Comparison of ENCODE assay signal across 17 cellular contexts in the genomic region with DNA sequence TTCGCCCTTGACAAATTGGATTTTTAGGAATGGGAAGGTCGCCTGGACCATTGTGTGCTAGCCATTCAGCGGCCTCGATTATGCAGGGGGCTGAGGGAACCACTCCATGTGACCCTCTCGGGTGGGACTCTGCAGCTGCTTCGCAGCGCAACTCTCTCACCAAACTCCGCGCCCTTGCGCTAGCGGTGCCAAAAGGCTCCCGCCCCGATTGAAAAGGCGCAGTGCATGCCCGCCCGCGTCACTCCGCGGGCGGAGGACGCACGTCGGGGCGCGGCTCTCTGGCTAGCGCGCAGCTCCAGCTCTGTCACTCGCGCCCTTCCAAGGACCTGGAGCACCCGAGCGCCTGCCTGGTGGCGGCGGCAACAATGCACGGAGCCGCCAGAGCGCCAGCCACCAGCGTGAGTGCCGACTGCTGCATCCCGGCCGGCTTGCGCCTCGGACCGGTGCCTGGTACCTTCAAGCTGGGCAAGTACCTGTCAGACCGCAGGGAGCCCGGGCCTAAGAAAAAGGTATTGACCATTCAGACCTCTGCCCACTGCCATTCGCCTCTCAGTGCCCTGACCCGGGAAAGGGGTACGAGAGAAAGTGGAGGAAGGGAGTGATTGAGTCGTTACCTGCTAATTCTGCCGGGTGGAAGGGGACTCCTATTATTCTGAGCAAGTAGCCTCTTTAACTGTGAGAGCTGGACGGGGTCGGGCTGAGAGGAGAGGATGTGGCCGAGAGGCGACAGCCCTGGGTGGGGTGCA. TPM values are rescaled to one million over a fixed set of nuclear protein-coding genes. Genes with fewer than 3 reads are reported as not detected.
DNase-seq lines count a peak whose midpoint lies in the region; ATAC-seq and TF ChIP-seq lines count a peak whose summit lies in the region.
"Had no signal": no experiment of that assay in that cellular context is flagged by ENCODE, and none has a peak within 500 bp of the region (broad histone marks: within the 10 kb centered on the region; RNA-seq: fewer than 3 reads in every experiment).

A gene (plus strand): TSS at position 164 of the 746 bp plus-strand sequence. CDS start 202 bp downstream, at position 366.

- no peaks in the 10 kb centered on the region for H3K36me3 ChIP-seq in CD4-positive, CD25-positive, alpha-beta regulatory T cell (ENCODE audit: control insufficient read depth, insufficient read depth, low read length)
- no peaks in the 10 kb centered on the region for H3K36me3 ChIP-seq in gastroesophageal sphincter
- H3K36me3 ChIP-seq: stomach had no signal

- WGBS in gastroesophageal sphincter (ENCODE audit: low coverage in 1 of 2), 2 donors = 3 to 4% methylated on average over 3 to 8 of the region's 54 CpGs

- peaks cover 32% of the 10 kb centered on the region for H3K4me1 ChIP-seq in CD4-positive, CD25-positive, alpha-beta regulatory T cell (ENCODE audit: control insufficient read depth, insufficient read depth, low read length, poor library complexity, severe bottlenecking)
- H3K4me1 ChIP-seq in gastroesophageal sphincter = peaks cover 0 to 57% (median 18%) of the 10 kb centered on the region in 3 donors
- H3K4me1 ChIP-seq: parathyroid adenoma had no signal

- H3K9me3 Mint-ChIP-seq in CD4-positive, CD25-positive, alpha-beta regulatory T cell = peaks cover 0 to 17% (median 1%) of the 10 kb centered on the region in 7 donors
- peaks cover 0 to 24% (median under 1%) of the 10 kb centered on the region in 6 donors for H3K9me3 Mint-ChIP-seq in immature natural killer cell

- H3K27ac Mint-ChIP-seq in CD4-positive, CD25-positive, alpha-beta regulatory T cell = peak within 1 kb of the TSS in 1 of 3 donors; percentile 20
- H3K27ac Mint-ChIP-seq in T-helper 17 cell (peak within 1 kb of the TSS; percentile 75), immature natural killer cell (no peak within 1 kb of the TSS)

- TF ChIP-seq POLR2A in gastroesophageal sphincter (IDR thresholded peaks at IDR 0.05) = no peak

- peaks cover 25 to 49% (median 31%) of the 10 kb centered on the region in 4 donors for H3K4me1 Mint-ChIP-seq in CD4-positive, CD25-positive, alpha-beta regulatory T cell
- peaks cover 28% of the 10 kb centered on the region for H3K4me1 Mint-ChIP-seq in T-helper 17 cell
- H3K4me1 Mint-ChIP-seq in immature natural killer cell = peaks cover 43 to 73% of the 10 kb centered on the region in 2 donors

- H3K4me3 Mint-ChIP-seq in CD4-positive, CD25-positive, alpha-beta regulatory T cell = peak within 1 kb of the TSS in 3 of 4 donors; percentile 21 to 70 (median 40)
- H3K4me3 Mint-ChIP-seq in T-helper 17 cell (peak within 1 kb of the TSS; percentile 39), immature natural killer cell (peak within 1 kb of the TSS in 3 of 5 donors; percentile 49 to 64 (median 52))

- no peaks in the 10 kb centered on the region for H3K36me3 Mint-ChIP-seq in CD4-positive, CD25-positive, alpha-beta regulatory T cell
- H3K36me3 Mint-ChIP-seq in T-helper 17 cell (ENCODE audit: low read depth) (no peaks in the 10 kb centered on the region), immature natural killer cell (peaks cover 0 to 4% (median 0%) of the 10 kb centered on the region in 3 donors)

- peaks cover 3 to 5% of the 10 kb centered on the region in 2 experiments for H3K9me3 ChIP-seq in CD4-positive, CD25-positive, alpha-beta regulatory T cell (ENCODE audit: control insufficient read depth in 2 of 2, low read length in 2 of 2)
- H3K9me3 ChIP-seq in T-helper 17 cell (ENCODE audit: control insufficient read depth, low read length, poor library complexity, severe bottlenecking) (peaks cover 20% of the 10 kb centered on the region), gastroesophageal sphincter (no peaks in the 10 kb centered on the region)
- H3K9me3 ChIP-seq: stomach had no signal

- peak; percentile 23 to 62 for DNase-seq in NCI-H524 (lab: John Stamatoyannopoulos, UW)
- DNase-seq in NCI-H524 treated with DMSO at 0.1 percent for 48 hours (lab: John Stamatoyannopoulos, UW) = no peak
- DNase-seq in CD4-positive, CD25-positive, alpha-beta regulatory T cell = no peak
- DNase-seq in T-helper 17 cell = no peak
- no peak for DNase-seq in immature natural killer cell
- DNase-seq in glomerular visceral epithelial cell (ENCODE audit: extremely low spot score) = no peak
- DNase-seq in Kasumi-1 (lab: John Stamatoyannopoulos, UW) = no peak
- DNase-seq: ACHN; activated gamma-delta T cell treated with Interleukin-2 at 50 U/mL for 16 hours; effector CD8-positive, alpha-beta T cell; foreskin melanocyte; NCI-H226; small intestine; stomach had no signal

- no peak within 1 kb of the TSS for H3K27ac ChIP-seq in CD4-positive, CD25-positive, alpha-beta regulatory T cell (ENCODE audit: insufficient read depth, low read length, poor library complexity, severe bottlenecking)
- H3K27ac ChIP-seq in gastroesophageal sphincter = no peak within 1 kb of the TSS
- H3K27ac ChIP-seq: parathyroid adenoma, stomach had no signal

- no peak within 1 kb of the TSS for H3K4me3 ChIP-seq in CD4-positive, CD25-positive, alpha-beta regulatory T cell (ENCODE audit: low read depth, low read length)
- no peak within 1 kb of the TSS for H3K4me3 ChIP-seq in gastroesophageal sphincter
- H3K4me3 ChIP-seq: stomach had no signal

- no peak for ATAC-seq in CD4-positive, CD25-positive, alpha-beta regulatory T cell (ENCODE audit: low read depth in 2 of 2)
- no peak for ATAC-seq in T-helper 17 cell
- ATAC-seq in gastroesophageal sphincter = no peak

- TF ChIP-seq CTCF in gastroesophageal sphincter (IDR thresholded peaks at IDR 0.05) = no peak

- H3K27me3 Mint-ChIP-seq in CD4-positive, CD25-positive, alpha-beta regulatory T cell = peaks cover 100% of the 10 kb centered on the region
- peaks cover 92% of the 10 kb centered on the region for H3K27me3 Mint-ChIP-seq in T-helper 17 cell
- peaks cover 34 to 65% (median 59%) of the 10 kb centered on the region in 3 donors for H3K27me3 Mint-ChIP-seq in immature natural killer cell (ENCODE audit: low read depth in 3 of 3)

- no peak for TF ChIP-seq EP300 in gastroesophageal sphincter (IDR thresholded peaks at IDR 0.05)

- peaks cover 76% of the 10 kb centered on the region for H3K27me3 ChIP-seq in CD4-positive, CD25-positive, alpha-beta regulatory T cell (ENCODE audit: control insufficient read depth, insufficient read depth, low read length)
- H3K27me3 ChIP-seq in gastroesophageal sphincter = peaks cover 100% of the 10 kb centered on the region

RNA-seq across cellular contexts. Expression of the gene that starts here (rescaled TPM):
- not detected for total RNA-seq in CD4-positive, CD25-positive, alpha-beta regulatory T cell
- not detected for polyA plus RNA-seq in CD4-positive, CD25-positive, alpha-beta regulatory T cell
- total RNA-seq in T-helper 17 cell (not detected), gastroesophageal sphincter (not detected)
- not detected for polyA plus RNA-seq in immature natural killer cell
- total RNA-seq: stomach; T-helper 2 cell treated with Interferon-gamma antibody and Interleukin-4, amounts not matched to agents 100 ng/mL and 5 ng/mL, for 36 hours had no signal
- polyA plus RNA-seq: small intestine, stomach had no signal

Comparison
In these comparisons a context has a peak if more than half of its experiments do, and no peak if none do; other contexts are left out.
1. DNase-seq: peak in NCI-H524 (2 of 2); none in NCI-H524 treated with DMSO at 0.1 percent for 48 hours (single experiment), CD4-positive, CD25-positive, alpha-beta regulatory T cell (0 of 3), T-helper 17 cell (0 of 3), immature natural killer cell (0 of 3), glomerular visceral epithelial cell (single experiment) and Kasumi-1 (0 of 2).
2. Peak in every context shown above with its lines, with median percentiles within 50 percentile points of each other: H3K4me3 Mint-ChIP-seq.